11 cellular contexts compared by ENCODE assay signal in genomic region chr6:30600576-30600975, GRCh38. TPM values are rescaled to one million over a fixed set of nuclear protein-coding genes. Genes with fewer than 3 reads are reported as not detected.
DNase-seq lines count a peak whose midpoint lies in the region; ATAC-seq and TF ChIP-seq lines count a peak whose summit lies in the region.
"Had no signal": no experiment of that assay in that cellular context is flagged by ENCODE, and none has a peak within 500 bp of the region (broad histone marks: within the 10 kb centered on the region; RNA-seq: fewer than 3 reads in every experiment).

No MANE protein-coding gene starts in this region.

- peaks cover 64% of the 10 kb centered on the region for H3K36me3 Mint-ChIP-seq in CD4-positive, alpha-beta T cell (ENCODE audit: low read depth)

- no peak overlapping the region for H2AFZ ChIP-seq in HCT116 (ENCODE audit: low read depth, low read length, poor library complexity, severe bottlenecking)

- intact Hi-C loops in CD4-positive, alpha-beta T cell (cut with DNase I, micrococcal nuclease), result no loop called here
- intact Hi-C loops in HCT116 (cut with micrococcal nuclease) (no loop called here), left cardiac atrium (cut with DNase I) (no loop called here)

- no peak for TF ChIP-seq POLR2A in HCT116 (IDR thresholded peaks at IDR 0.05; ENCODE audit: borderline replicate concordance, extremely low read depth, insufficient read depth, insufficient read length)
- TF ChIP-seq POLR2A in Peyer's patch (IDR thresholded peaks at IDR 0.05), result no peak

- H3K9ac ChIP-seq in HCT116 (ENCODE audit: low read length), result no peak overlapping the region

- peaks cover 35% of the 10 kb centered on the region for H3K4me1 Mint-ChIP-seq in CD4-positive, alpha-beta T cell (ENCODE audit: low read depth)

- H3K27me3 Mint-ChIP-seq in CD4-positive, alpha-beta T cell, result no peaks in the 10 kb centered on the region

- CTCF ChIA-PET in CD4-positive, alpha-beta T cell (lab: Charles Lee), result interaction anchor here (1.0 to 1.6 kb wide), 4 partner anchors 56 to 147 kb away, joined by 3 to 5 read pairs (median 4); no protein-coding TSS in a partner anchor
- CTCF ChIA-PET in HCT116 (lab: Charles Lee), result interaction anchor here (1.3 to 1.5 kb wide), 2 partner anchors 10 to 130 kb away, joined by 3 read pairs; no protein-coding TSS in a partner anchor

- H4K20me1 ChIP-seq in HCT116 (ENCODE audit: insufficient read depth), result no peaks in the 10 kb centered on the region

- no peak for TF ChIP-seq CTCF in CD4-positive, alpha-beta T cell (IDR thresholded peaks at IDR 0.05)
- TF ChIP-seq CTCF in HCT116 (IDR thresholded peaks at IDR 0.05 in 2 of 3, conservative IDR thresholded peaks at IDR 0.05 in 1 of 3; ENCODE audit: borderline replicate concordance in 1 of 3, insufficient read depth in 1 of 3, low read depth in 2 of 3, low read length in 2 of 3) (no peak), Peyer's patch (IDR thresholded peaks at IDR 0.05) (no peak)

- no peak overlapping the region for H3K4me3 Mint-ChIP-seq in CD4-positive, alpha-beta T cell

- no peak for DNase-seq in CD4-positive, alpha-beta T cell
- no peak for DNase-seq in HCT116 (ENCODE audit: low read depth, low spot score)
- DNase-seq in left cardiac atrium, result peak; percentile 44
- no peak for DNase-seq in Peyer's patch
- DNase-seq in pons (ENCODE audit: low spot score), result no peak
- DNase-seq: colonic mucosa, DMS153, foreskin melanocyte, GOT3, sigmoid colon had no signal

- H3K27ac Mint-ChIP-seq in CD4-positive, alpha-beta T cell, result peak overlapping the region; percentile 58

- no peaks in the 10 kb centered on the region; the same call in 1 of the 2 replicates for H3K79me2 ChIP-seq in HCT116 (ENCODE audit: insufficient read depth, low read length)

- H3K36me3 ChIP-seq in HCT116 (ENCODE audit: control insufficient read depth in 1 of 2, insufficient read depth in 2 of 2, low read length in 2 of 2) (peaks cover 34 to 47% of the 10 kb centered on the region in 2 experiments), Peyer's patch (peaks cover 2 to 51% (median 4%) of the 10 kb centered on the region in 3 donors)

- H3K27me3 ChIP-seq in CD4-positive, alpha-beta T cell (ENCODE audit: control insufficient read depth, insufficient read depth, low read length), result no peaks in the 10 kb centered on the region
- H3K27me3 ChIP-seq in HCT116 (ENCODE audit: insufficient read depth, low read length), result no peaks in the 10 kb centered on the region
- no peaks in the 10 kb centered on the region for H3K27me3 ChIP-seq in Peyer's patch
- H3K27me3 ChIP-seq: colonic mucosa, sigmoid colon had no signal

- ATAC-seq in CD4-positive, alpha-beta T cell (ENCODE audit: poor library complexity), result no peak
- ATAC-seq in HCT116 (no peak), left cardiac atrium (no peak), GM21825 (IDR thresholded peaks at IDR 0.05; ENCODE audit: unreplicated experiment) (no peak)

- TF ChIP-seq RAD21 in HCT116 (IDR thresholded peaks at IDR 0.05; ENCODE audit: low read depth), result no peak

- H3K4me3 ChIP-seq in HCT116 (replicated peaks in 1 of 2; ENCODE audit: low read depth in 1 of 2, low read length in 2 of 2) (no peak overlapping the region), Peyer's patch (no peak overlapping the region)
- H3K4me3 ChIP-seq: colonic mucosa, sigmoid colon had no signal

- RAD21 ChIA-PET in HCT116 (lab: Charles Lee; ENCODE audit: low non-redundant PET in 1 of 2, low total read pairs in 2 of 2, uncharacterized antibody in 2 of 2, unreplicated experiment in 2 of 2), result no interaction called here

- BruUV-seq in HCT116 (replicated peaks; lab: Mats Ljungman, UMichigan), result no TSS peak

- H3K9me2 ChIP-seq in HCT116 (ENCODE audit: insufficient read depth), result no peaks in the 10 kb centered on the region

- POLR2A ChIA-PET in CD4-positive, alpha-beta T cell (lab: Charles Lee), result interaction anchor here (0.8 to 7.2 kb wide), 8 partner anchors 9 to 106 kb away, joined by 3 to 135 read pairs (median 4); partner anchors contain the start of genes ABCF1 and PRR3
- POLR2A ChIA-PET in HCT116 (lab: Charles Lee), result interaction anchor here (0.8 to 4.2 kb wide), 4 partner anchors 10 to 130 kb away, joined by 3 to 28 read pairs (median 10); no protein-coding TSS in a partner anchor

- no peak overlapping the region for H3K4me2 ChIP-seq in HCT116 (ENCODE audit: low read length)

- no peaks in the 10 kb centered on the region for H3K9me3 ChIP-seq in CD4-positive, alpha-beta T cell (ENCODE audit: control insufficient read depth, low read length)
- H3K9me3 ChIP-seq in HCT116 (ENCODE audit: control insufficient read depth in 1 of 2, insufficient read depth in 1 of 2, low read depth in 1 of 2, low read length in 2 of 2), result no peaks in the 10 kb centered on the region
- H3K9me3 ChIP-seq in Peyer's patch, result no peaks in the 10 kb centered on the region
- H3K9me3 ChIP-seq: colonic mucosa, sigmoid colon had no signal

- H3K9me3 Mint-ChIP-seq in CD4-positive, alpha-beta T cell, result no peaks in the 10 kb centered on the region

- peak overlapping the region; percentile 37 for H3K27ac ChIP-seq in CD4-positive, alpha-beta T cell (ENCODE audit: low read depth, low read length)
- H3K27ac ChIP-seq in HCT116 (ENCODE audit: low read depth, low read length) (no peak overlapping the region), Peyer's patch (no peak overlapping the region)
- H3K27ac ChIP-seq: colonic mucosa, sigmoid colon had no signal

- H3K4me1 ChIP-seq in HCT116 (ENCODE audit: control insufficient read depth in 1 of 2, insufficient read depth in 2 of 2, low read length in 2 of 2), result peaks cover 0 to 11% of the 10 kb centered on the region in 2 experiments; a peak in 2 of 4 replicates
- no peaks in the 10 kb centered on the region for H3K4me1 ChIP-seq in Peyer's patch
- H3K4me1 ChIP-seq: colonic mucosa, sigmoid colon had no signal

TF ChIP-seq in HCT116, 20 proteins besides CTCF, POLR2A, EP300 and RAD21:
- TF ChIP-seq SIN3A (IDR thresholded peaks at IDR 0.05; ENCODE audit: low read depth) (no peak), POLR2AphosphoS5 (IDR thresholded peaks at IDR 0.05; ENCODE audit: low read depth, low read length) (peak; percentile 56)

RNA-seq across cellular contexts. Expression of gene PPP1R10, which starts 16.5 kb away (rescaled TPM):
- 10 to 100 TPM; 92.2 to 95.3 TPM for total RNA-seq in CD4-positive, alpha-beta T cell
- total RNA-seq in HCT116 (2021; ENCODE audit: unreplicated experiment), result 104 TPM
- polyA plus RNA-seq in HCT116 (2012), result 38.7 and 44.4 TPM in 2 replicates
- 10 to 100 TPM; 37.3 to 42.1 TPM for total RNA-seq in left cardiac atrium
- total RNA-seq in Peyer's patch, result 10 to 100 TPM; 47.6 to 74.0 (median 61.3) TPM

RNA-seq across cellular contexts. Expression of gene MRPS18B, which starts 17.1 kb away (rescaled TPM):
- total RNA-seq in CD4-positive, alpha-beta T cell, result 10 to 100 TPM; 15.3 to 15.5 TPM
- total RNA-seq in HCT116 (2021; ENCODE audit: unreplicated experiment) (112 TPM), left cardiac atrium (10 to 100 TPM; 71.1 to 74.7 TPM), Peyer's patch (10 to 100 TPM; 35.3 to 59.8 (median 42.5) TPM)
- polyA plus RNA-seq in HCT116 (2012), result 92.3 and 113 TPM in 2 replicates

RNA-seq across cellular contexts. Expression of gene ATAT1, which starts 26.1 kb away (rescaled TPM):
- 1 to 10 TPM; 4.1 to 5.2 TPM for total RNA-seq in CD4-positive, alpha-beta T cell
- total RNA-seq in HCT116 (2021; ENCODE audit: unreplicated experiment) (19.8 TPM), left cardiac atrium (1 to 10 TPM; 2.7 to 3.8 TPM), Peyer's patch (10 to 100 TPM in 2 of 4 donors, 1 to 10 TPM in 2; 8.2 to 25.2 (median 15.1) TPM)
- polyA plus RNA-seq in HCT116 (2012), result 19.8 and 24.0 TPM in 2 replicates

RNA-seq across cellular contexts. Expression of gene ABCF1, which starts 29.3 kb away (rescaled TPM):
- total RNA-seq in CD4-positive, alpha-beta T cell, result 10 to 100 TPM; 86.1 to 88.0 TPM
- total RNA-seq in HCT116 (2021; ENCODE audit: unreplicated experiment) (53.3 TPM), left cardiac atrium (10 to 100 TPM; 30.7 to 45.9 TPM), Peyer's patch (100 to 1,000 TPM in 1 of 4 donors, 10 to 100 TPM in 3; 38.6 to 328 (median 45.2) TPM)
- 40.6 and 41.5 TPM in 2 replicates for polyA plus RNA-seq in HCT116 (2012)

RNA-seq across cellular contexts. Expression of gene PRR3, which starts 43.5 kb away (rescaled TPM):
- 10 to 100 TPM; 10.3 to 13.2 TPM for total RNA-seq in CD4-positive, alpha-beta T cell
- 16.7 TPM for total RNA-seq in HCT116 (2021; ENCODE audit: unreplicated experiment)
- polyA plus RNA-seq in HCT116 (2012), result 6.5 and 12.9 TPM in 2 replicates
- 1 to 10 TPM; 4.6 to 5.4 TPM for total RNA-seq in left cardiac atrium
- 1 to 10 TPM; 1.7 to 9.0 (median 4.8) TPM for total RNA-seq in Peyer's patch
